Comparison of ENCODE assay signal across 7 cellular contexts in the genomic region with DNA sequence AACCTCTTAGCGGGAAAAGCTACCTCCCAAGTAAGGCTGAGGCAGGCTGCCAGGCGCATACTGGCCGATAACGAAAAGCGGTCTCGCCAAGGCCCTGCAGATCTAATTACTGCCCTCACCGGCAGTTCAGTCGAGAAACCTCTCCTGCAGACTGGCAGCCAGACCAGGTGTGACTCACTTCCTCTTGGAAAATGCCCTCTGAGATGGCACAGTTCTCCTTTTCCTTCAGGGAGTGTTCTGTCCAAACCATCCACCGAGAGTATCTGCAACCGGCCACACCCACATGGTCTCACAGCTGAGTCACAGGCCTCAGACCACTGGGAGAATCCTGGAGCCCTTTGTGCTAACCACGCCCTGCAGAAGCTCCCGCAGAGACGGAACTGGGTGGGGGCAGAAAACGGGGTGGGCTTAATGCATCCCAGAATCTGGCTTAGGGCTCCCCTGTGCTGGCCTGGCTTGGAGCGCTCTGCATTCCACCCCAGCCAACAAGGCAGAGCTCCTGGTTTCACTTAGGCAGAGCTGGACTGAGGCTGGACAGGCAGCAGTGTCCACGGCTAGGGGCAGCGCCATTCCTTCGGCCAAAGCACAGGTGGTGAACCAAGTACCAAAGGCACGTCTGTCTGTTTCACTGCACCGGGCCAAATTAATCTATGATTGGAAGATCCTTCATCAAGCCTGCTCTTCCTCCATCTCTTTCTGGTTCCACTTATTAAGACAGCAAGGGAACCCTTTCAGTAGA. TPM values are rescaled to one million over a fixed set of nuclear protein-coding genes. Genes with fewer than 3 reads are reported as not detected.
A peak's percentile ranks its signal among the peaks of the same experiment; 100 is the strongest.
DNase-seq lines count a peak whose midpoint lies in the region; ATAC-seq and TF ChIP-seq lines count a peak whose summit lies in the region.

No MANE protein-coding gene starts in this region.

- DNase-seq in H4 (ENCODE audit: low spot score), result peak; percentile 98
- peak; percentile 55 for DNase-seq in NOMO-1 treated with DMSO at 0.1 percent for 48 hours (lab: John Stamatoyannopoulos, UW; ENCODE audit: unreplicated experiment)
- peak; percentile 59 for DNase-seq in activated naive CD8-positive, alpha-beta T cell treated with anti-CD3 and anti-CD28 coated beads, Interleukin-2, amount 50 U/mL, for 24 hours
- DNase-seq in left cardiac atrium, result peak; percentile 91
- no peak for DNase-seq in progenitor cell of endocrine pancreas (ENCODE audit: low spot score, unreplicated experiment)

- no peaks in the 10 kb centered on the region for H3K27me3 Mint-ChIP-seq in activated naive CD8-positive, alpha-beta T cell treated with anti-CD3 and anti-CD28 coated beads, Interleukin-2, amount 50 U/mL, for 24 hours
- H3K27me3 Mint-ChIP-seq in progenitor cell of endocrine pancreas, result peaks cover 2% of the 10 kb centered on the region

- intact Hi-C loops in left cardiac atrium (cut with DNase I), result loop anchor here in 1 of 2 donors (2.0 kb wide), 1 partner anchor 48 kb away; no protein-coding TSS in a partner anchor

- H3K36me3 Mint-ChIP-seq in activated naive CD8-positive, alpha-beta T cell treated with anti-CD3 and anti-CD28 coated beads, Interleukin-2, amount 50 U/mL, for 24 hours (ENCODE audit: low read depth), result peaks cover 9% of the 10 kb centered on the region
- H3K36me3 Mint-ChIP-seq in progenitor cell of endocrine pancreas (ENCODE audit: insufficient read depth), result no peaks in the 10 kb centered on the region

- peaks cover 65% of the 10 kb centered on the region for H3K4me1 Mint-ChIP-seq in activated naive CD8-positive, alpha-beta T cell treated with anti-CD3 and anti-CD28 coated beads, Interleukin-2, amount 50 U/mL, for 24 hours
- H3K4me1 Mint-ChIP-seq in progenitor cell of endocrine pancreas (ENCODE audit: low read depth), result peaks cover 58% of the 10 kb centered on the region

- TF ChIP-seq CTCF in progenitor cell of endocrine pancreas (IDR thresholded peaks at IDR 0.05; ENCODE audit: unreplicated experiment), result no peak

- H3K4me3 Mint-ChIP-seq in activated naive CD8-positive, alpha-beta T cell treated with anti-CD3 and anti-CD28 coated beads, Interleukin-2, amount 50 U/mL, for 24 hours, result peak overlapping the region; percentile 93
- peak overlapping the region; percentile 93 for H3K4me3 Mint-ChIP-seq in progenitor cell of endocrine pancreas (ENCODE audit: low read depth)

- peak overlapping the region; percentile 96 for H3K27ac Mint-ChIP-seq in activated naive CD8-positive, alpha-beta T cell treated with anti-CD3 and anti-CD28 coated beads, Interleukin-2, amount 50 U/mL, for 24 hours
- H3K27ac Mint-ChIP-seq in progenitor cell of endocrine pancreas, result peak overlapping the region; percentile 97

- H3K9me3 Mint-ChIP-seq in activated naive CD8-positive, alpha-beta T cell treated with anti-CD3 and anti-CD28 coated beads, Interleukin-2, amount 50 U/mL, for 24 hours, result no peaks in the 10 kb centered on the region
- H3K9me3 Mint-ChIP-seq in progenitor cell of endocrine pancreas (ENCODE audit: low read depth), result no peaks in the 10 kb centered on the region

- peak; percentile 11 for ATAC-seq in activated naive CD8-positive, alpha-beta T cell treated with anti-CD3 and anti-CD28 coated beads, Interleukin-2, amount 50 U/mL, for 24 hours
- ATAC-seq in left cardiac atrium, result peak; percentile 45 to 77
- ATAC-seq in GM18502 (IDR thresholded peaks at IDR 0.05; ENCODE audit: poor library complexity, unreplicated experiment), result no peak
- ATAC-seq in HG03432 (IDR thresholded peaks at IDR 0.05; ENCODE audit: unreplicated experiment), result no peak

RNA-seq across cellular contexts. Expression of gene S100A10, which starts 1.1 kb away (rescaled TPM):
- total RNA-seq in H4 (2014; rRNA removed; shearing (Covaris generic)), result 58.6 and 87.8 TPM in 2 replicates
- total RNA-seq in left cardiac atrium, result 100 to 1,000 TPM; 313 to 335 TPM
- total RNA-seq in progenitor cell of endocrine pancreas, result 432 and 438 TPM in 2 replicates

RNA-seq across cellular contexts. Expression of gene S100A11, which starts 44.3 kb away (rescaled TPM):
- total RNA-seq in H4 (2014; rRNA removed; shearing (Covaris generic)), result 377 and 488 TPM in 2 replicates
- 100 to 1,000 TPM; 178 to 195 TPM for total RNA-seq in left cardiac atrium
- 142 and 192 TPM in 2 replicates for total RNA-seq in progenitor cell of endocrine pancreas

Comparison
In these comparisons a context has a peak if more than half of its experiments do, and no peak if none do; other contexts are left out.
1. ATAC-seq: peak in activated naive CD8-positive, alpha-beta T cell treated with anti-CD3 and anti-CD28 coated beads, Interleukin-2, amount 50 U/mL, for 24 hours (single experiment) and left cardiac atrium (2 of 2); none in GM18502 (single experiment) and HG03432 (single experiment).